In genomic region chr5:173574983-173575382, GRCh38 we compare ENCODE assay signal across 39 cellular contexts.
"Had no signal": no experiment of that assay in that cellular context is flagged by ENCODE, and none has a peak within 500 bp of the region (broad histone marks: within the 10 kb centered on the region; RNA-seq: fewer than 3 reads in every experiment).

No MANE protein-coding gene starts in this region.

- H2AFZ ChIP-seq: PC-9 had no signal

- H3K36me3 ChIP-seq: ascending aorta, cardiac muscle cell, MG63 had no signal

- FAIRE-seq: RCC 7860, TTC549 had no signal

- DNase-seq: activated CD4-positive, alpha-beta T cell treated with anti-CD3 and anti-CD28 coated beads for 36 hours; activated CD4-positive, alpha-beta T cell treated with anti-CD3 and anti-CD28 coated beads, Interleukin-2, amount 10 ng/mL, durations not matched to agents 7 days and 5 days; activated CD4-positive, alpha-beta T cell treated with anti-CD3 and anti-CD28 coated beads, Interleukin-2, amount 50 U/mL, for 48 hours; activated CD8-positive, alpha-beta memory T cell treated with anti-CD3 and anti-CD28 coated beads, Interleukin-2, amount 50 U/mL, for 48 hours; activated effector memory CD4-positive, alpha-beta T cell treated with anti-CD3 and anti-CD28 coated beads, Interleukin-2, amount 50 U/mL, for 16 hours; activated naive CD4-positive, alpha-beta T cell treated with Interleukin-2 at 50 U/mL for 16 hours; activated naive CD8-positive, alpha-beta T cell treated with anti-CD3 and anti-CD28 coated beads, Interleukin-2, amount 10 ng/mL, durations not matched to agents 7 days and 5 days; activated T-cell treated with anti-CD3 and anti-CD28 coated beads, Interleukin-2, amount 50 U/mL, for 1 hour; activated T-cell treated with anti-CD3 and anti-CD28 coated beads, Interleukin-2, amount 50 U/mL, for 72 hours; amygdala; MG63; NCI-H1048; NCI-H1105 treated with DMSO at 0.1 percent for 48 hours; NCI-H1436; NCI-H1694; NCI-H1930; NCI-H2081 treated with DMSO at 0.1 percent for 48 hours; NCI-H226; NCI-H446 treated with DMSO at 0.1 percent for 48 hours; NCI-H524; NCI-H69; NCI-H82; PC-9; SIG-M5; SW 1271; T-helper 1 cell; T-helper 2 cell; T-helper 9 cell had no signal

- H3K4me2 ChIP-seq: PC-9 had no signal

- H3K4me3 ChIP-seq: ascending aorta, cardiac muscle cell, MG63, PC-9 had no signal

- H3K27me3 ChIP-seq: ascending aorta, cardiac muscle cell, MG63 had no signal

- H3K36me3 Mint-ChIP-seq: activated naive CD4-positive, alpha-beta T cell treated with anti-CD3 and anti-CD28 coated beads, Interleukin-2, amount 50 U/mL, for 24 hours; activated naive CD8-positive, alpha-beta T cell treated with anti-CD3 and anti-CD28 coated beads, Interleukin-2, amount 10 ng/mL, durations not matched to agents 7 days and 5 days had no signal

- H3K27ac Mint-ChIP-seq: activated CD4-positive, alpha-beta T cell treated with anti-CD3 and anti-CD28 coated beads for 36 hours; activated CD4-positive, alpha-beta T cell treated with anti-CD3 and anti-CD28 coated beads, Interleukin-2, amount 10 ng/mL, durations not matched to agents 7 days and 5 days; activated naive CD4-positive, alpha-beta T cell treated with anti-CD3 and anti-CD28 coated beads, Interleukin-2, amount 50 U/mL, for 24 hours; activated naive CD8-positive, alpha-beta T cell treated with anti-CD3 and anti-CD28 coated beads, Interleukin-2, amount 10 ng/mL, durations not matched to agents 7 days and 5 days; activated T-cell treated with anti-CD3 and anti-CD28 coated beads, Interleukin-2, amount 50 U/mL, for 72 hours; activated T-helper 17 cell treated with anti-CD3 and anti-CD28 coated beads, Interleukin-2, amount 50 U/mL, for 72 hours had no signal

- H3K9me3 Mint-ChIP-seq: activated naive CD4-positive, alpha-beta T cell treated with anti-CD3 and anti-CD28 coated beads, Interleukin-2, amount 50 U/mL, for 24 hours had no signal

- H3K4me1 Mint-ChIP-seq: activated CD4-positive, alpha-beta T cell treated with anti-CD3 and anti-CD28 coated beads, Interleukin-2, amount 10 ng/mL, durations not matched to agents 7 days and 5 days had no signal

- H3K4me3 Mint-ChIP-seq: activated CD4-positive, alpha-beta T cell treated with anti-CD3 and anti-CD28 coated beads for 36 hours; activated CD4-positive, alpha-beta T cell treated with anti-CD3 and anti-CD28 coated beads, Interleukin-2, amount 10 ng/mL, durations not matched to agents 7 days and 5 days; activated naive CD4-positive, alpha-beta T cell treated with anti-CD3 and anti-CD28 coated beads, Interleukin-2, amount 50 U/mL, for 24 hours; activated naive CD8-positive, alpha-beta T cell treated with anti-CD3 and anti-CD28 coated beads, Interleukin-2, amount 10 ng/mL, durations not matched to agents 7 days and 5 days; activated T-cell treated with anti-CD3 and anti-CD28 coated beads, Interleukin-2, amount 50 U/mL, for 72 hours; activated T-helper 17 cell treated with anti-CD3 and anti-CD28 coated beads, Interleukin-2, amount 50 U/mL, for 72 hours; central memory CD8-positive, alpha-beta T cell had no signal

- ATAC-seq: activated CD4-positive, alpha-beta T cell treated with anti-CD3 and anti-CD28 coated beads for 36 hours; activated CD4-positive, CD25-positive, alpha-beta regulatory T cell treated with anti-CD3 and anti-CD28 coated beads, Interleukin-2, amount 50 U/mL, for 24 hours; activated T-cell treated with anti-CD3 and anti-CD28 coated beads, Interleukin-2, amount 50 U/mL, for 72 hours; activated T-helper 17 cell treated with anti-CD3 and anti-CD28 coated beads, Interleukin-2, amount 50 U/mL, for 72 hours; Right ventricle myocardium inferior; SK-N-SH treated with all-trans-retinoic acid at 6 μM for 48 hours had no signal

- H3K27ac ChIP-seq: ascending aorta, cardiac muscle cell, PC-9, RWPE1 had no signal
